Comparison of ENCODE assay signal across 30 cellular contexts in genomic region chr4:63919636-63920365, GRCh38.
"Had no signal": no experiment of that assay in that cellular context is flagged by ENCODE, and none has a peak within 500 bp of the region (broad histone marks: within the 10 kb centered on the region; RNA-seq: fewer than 3 reads in every experiment).

No MANE protein-coding gene starts in this region.

- H3K36me3 ChIP-seq: ascending aorta, Peyer's patch had no signal

- H3K4me3 Mint-ChIP-seq: activated CD4-positive, alpha-beta T cell treated with anti-CD3 and anti-CD28 coated beads, Interleukin-2, amount 10 ng/mL, durations not matched to agents 24 days and 14 days; activated CD8-positive, alpha-beta T cell treated with anti-CD3 and anti-CD28 coated beads for 36 hours; activated naive CD4-positive, alpha-beta T cell treated with anti-CD3 and anti-CD28 coated beads, Interleukin-2, amount 50 U/mL, for 24 hours; activated naive CD8-positive, alpha-beta T cell treated with anti-CD3 and anti-CD28 coated beads, Interleukin-2, amount 10 ng/mL, durations not matched to agents 7 days and 5 days; activated T-cell treated with anti-CD3 and anti-CD28 coated beads, Interleukin-2, amount 50 U/mL, for 72 hours; activated T-helper 17 cell treated with anti-CD3 and anti-CD28 coated beads, Interleukin-2, amount 50 U/mL, for 72 hours; T-cell; T-helper 17 cell had no signal

- H3K9me3 Mint-ChIP-seq: activated naive CD8-positive, alpha-beta T cell treated with anti-CD3 and anti-CD28 coated beads, Interleukin-2, amount 10 ng/mL, durations not matched to agents 7 days and 5 days had no signal

- H3K27me3 Mint-ChIP-seq: activated CD4-positive, alpha-beta T cell treated with anti-CD3 and anti-CD28 coated beads, Interleukin-2, amount 10 ng/mL, durations not matched to agents 24 days and 14 days; activated CD8-positive, alpha-beta T cell treated with anti-CD3 and anti-CD28 coated beads for 36 hours; activated naive CD4-positive, alpha-beta T cell treated with anti-CD3 and anti-CD28 coated beads, Interleukin-2, amount 50 U/mL, for 24 hours; activated naive CD8-positive, alpha-beta T cell treated with anti-CD3 and anti-CD28 coated beads, Interleukin-2, amount 10 ng/mL, durations not matched to agents 7 days and 5 days; activated T-helper 17 cell treated with anti-CD3 and anti-CD28 coated beads, Interleukin-2, amount 50 U/mL, for 72 hours; T-cell; T-helper 17 cell had no signal

- H3K4me3 ChIP-seq: ascending aorta, Peyer's patch had no signal

- H3K4me1 Mint-ChIP-seq: activated CD4-positive, alpha-beta T cell treated with anti-CD3 and anti-CD28 coated beads, Interleukin-2, amount 10 ng/mL, durations not matched to agents 24 days and 14 days; activated naive CD4-positive, alpha-beta T cell treated with anti-CD3 and anti-CD28 coated beads, Interleukin-2, amount 50 U/mL, for 24 hours; activated naive CD8-positive, alpha-beta T cell treated with anti-CD3 and anti-CD28 coated beads, Interleukin-2, amount 10 ng/mL, durations not matched to agents 7 days and 5 days; activated T-helper 17 cell treated with anti-CD3 and anti-CD28 coated beads, Interleukin-2, amount 50 U/mL, for 72 hours; T-cell; T-helper 17 cell had no signal

- DNase-seq: activated CD4-positive, alpha-beta T cell treated with anti-CD3 and anti-CD28 coated beads for 1 hour; activated CD4-positive, alpha-beta T cell treated with anti-CD3 and anti-CD28 coated beads, Interleukin-2, amount 10 ng/mL, durations not matched to agents 24 days and 14 days; activated CD4-positive, alpha-beta T cell treated with anti-CD3 and anti-CD28 coated beads, Interleukin-2, amount 50 U/mL, for 4 hours; activated CD4-positive, CD25-positive, alpha-beta regulatory T cell; activated CD8-positive, alpha-beta T cell treated with anti-CD3 and anti-CD28 coated beads for 36 hours; activated effector memory CD4-positive, alpha-beta T cell treated with anti-CD3 and anti-CD28 coated beads, Interleukin-2, amount 50 U/mL, for 16 hours; activated naive CD4-positive, alpha-beta T cell; activated naive CD8-positive, alpha-beta T cell treated with anti-CD3 and anti-CD28 coated beads, Interleukin-2, amount 10 ng/mL, durations not matched to agents 7 days and 5 days; activated T-cell treated with anti-CD3 and anti-CD28 coated beads, Interleukin-2, amount 50 U/mL, for 1 hour; activated T-cell treated with anti-CD3 and anti-CD28 coated beads, Interleukin-2, amount 50 U/mL, for 72 hours; amygdala; NCI-H1105; NCI-H1417 treated with DMSO at 0.1 percent for 48 hours; NCI-H187 treated with DMSO at 0.1 percent for 48 hours; NCI-H2081; NCI-H226; NCI-H446 treated with DMSO at 0.1 percent for 48 hours; NCI-H524; Peyer's patch; SIG-M5; T-cell; T-helper 17 cell; T-helper 9 cell had no signal

- H3K9me3 ChIP-seq: ascending aorta, Peyer's patch had no signal

- H3K27ac ChIP-seq: ascending aorta, Peyer's patch, RWPE1, VCaP had no signal

- H3K27ac Mint-ChIP-seq: activated CD4-positive, alpha-beta T cell treated with anti-CD3 and anti-CD28 coated beads, Interleukin-2, amount 10 ng/mL, durations not matched to agents 24 days and 14 days; activated CD8-positive, alpha-beta T cell treated with anti-CD3 and anti-CD28 coated beads for 36 hours; activated naive CD4-positive, alpha-beta T cell treated with anti-CD3 and anti-CD28 coated beads, Interleukin-2, amount 50 U/mL, for 24 hours; activated naive CD8-positive, alpha-beta T cell treated with anti-CD3 and anti-CD28 coated beads, Interleukin-2, amount 10 ng/mL, durations not matched to agents 7 days and 5 days; activated T-cell treated with anti-CD3 and anti-CD28 coated beads, Interleukin-2, amount 50 U/mL, for 72 hours; activated T-helper 17 cell treated with anti-CD3 and anti-CD28 coated beads, Interleukin-2, amount 50 U/mL, for 72 hours; T-cell; T-helper 17 cell had no signal

- H3K36me3 Mint-ChIP-seq: activated naive CD4-positive, alpha-beta T cell treated with anti-CD3 and anti-CD28 coated beads, Interleukin-2, amount 50 U/mL, for 24 hours; activated naive CD8-positive, alpha-beta T cell treated with anti-CD3 and anti-CD28 coated beads, Interleukin-2, amount 10 ng/mL, durations not matched to agents 7 days and 5 days; T-cell had no signal

- ATAC-seq: activated CD8-positive, alpha-beta T cell treated with anti-CD3 and anti-CD28 coated beads for 36 hours; activated T-cell treated with anti-CD3 and anti-CD28 coated beads, Interleukin-2, amount 50 U/mL, for 72 hours; activated T-helper 17 cell treated with anti-CD3 and anti-CD28 coated beads, Interleukin-2, amount 50 U/mL, for 72 hours; Right ventricle myocardium inferior; SK-N-SH treated with all-trans-retinoic acid at 6 μM for 48 hours; T-cell; T-helper 17 cell had no signal

- H3K4me1 ChIP-seq: ascending aorta, Peyer's patch had no signal

- H3K27me3 ChIP-seq: ascending aorta, Peyer's patch had no signal
